In the genomic region with DNA sequence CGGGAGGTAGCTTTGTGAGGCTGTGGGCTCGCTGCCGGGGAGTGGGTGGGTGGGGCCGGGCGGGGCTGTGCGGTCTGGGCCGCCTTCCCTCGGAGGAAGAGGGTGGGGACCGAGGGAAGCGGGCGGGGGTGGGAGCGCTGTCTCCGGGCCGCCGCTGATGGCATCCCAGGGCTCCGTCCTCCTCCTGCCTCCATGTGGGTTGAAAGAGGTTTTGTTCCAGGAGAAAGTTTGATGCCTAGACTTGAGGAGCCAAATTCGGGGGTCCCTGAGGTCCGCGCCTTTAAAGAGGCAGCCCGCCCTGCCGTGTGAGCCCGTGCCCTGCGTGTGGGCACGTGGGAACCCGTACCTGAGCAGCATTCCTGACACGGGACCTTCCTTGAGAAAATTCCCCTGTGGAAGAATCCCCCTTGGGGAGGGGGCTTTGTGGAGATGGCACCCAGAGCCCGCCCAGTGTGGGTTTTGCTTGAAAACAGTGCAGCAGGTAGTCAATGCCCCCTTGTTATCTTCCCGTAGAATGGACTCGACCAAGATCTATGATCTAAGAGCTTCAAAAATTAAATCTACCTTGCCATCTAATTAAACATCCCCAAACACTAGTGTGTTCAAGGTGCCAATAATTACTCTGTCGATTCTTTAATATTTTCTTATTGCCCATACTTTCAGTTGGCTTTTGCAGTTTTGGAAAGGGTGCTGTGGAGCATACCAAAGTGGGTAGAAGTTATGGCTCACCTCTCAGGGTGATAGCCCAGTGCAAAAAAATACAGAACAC, we compare ENCODE assay signal across 8 cellular contexts.
DNase-seq lines count a peak whose midpoint lies in the region; ATAC-seq, FAIRE-seq and TF ChIP-seq lines count a peak whose summit lies in the region.

No MANE protein-coding gene starts in this region.

- peak overlapping the region; percentile 54 to 86 (median 71) for H3K4me3 ChIP-seq in subcutaneous abdominal adipose tissue (ENCODE audit: low read depth in 1 of 5, low read length in 5 of 5)

- peak overlapping the region in 4 of 5 donors; percentile 41 to 74 (median 66) for H3K9ac ChIP-seq in subcutaneous abdominal adipose tissue (ENCODE audit: low read length in 5 of 5)

- H3K4me1 ChIP-seq in subcutaneous abdominal adipose tissue (ENCODE audit: control insufficient read depth in 5 of 5, insufficient read depth in 5 of 5, low read length in 5 of 5), result peaks cover 0 to 18% (median 15%) of the 10 kb centered on the region in 5 donors

- no peaks in the 10 kb centered on the region for H3K9me3 ChIP-seq in subcutaneous abdominal adipose tissue (ENCODE audit: control insufficient read depth in 5 of 5, low read length in 5 of 5)

- H3K27ac ChIP-seq in subcutaneous abdominal adipose tissue (ENCODE audit: low read depth, low read length), result no peak overlapping the region

- no peak overlapping the region for H3K27ac Mint-ChIP-seq in activated naive CD8-positive, alpha-beta T cell treated with anti-CD3 and anti-CD28 coated beads, Interleukin-2, amount 10 ng/mL, durations not matched to agents 7 days and 5 days

- DNase-seq in GM12891 (ENCODE audit: insufficient read length, low spot score), result no peak
- no peak for DNase-seq in activated naive CD8-positive, alpha-beta T cell treated with anti-CD3 and anti-CD28 coated beads, Interleukin-2, amount 10 ng/mL, durations not matched to agents 7 days and 5 days
- DNase-seq in iPS-NIHi11 (ENCODE audit: low spot score), result peak; percentile 39
- no peak for DNase-seq in medulla oblongata (ENCODE audit: extremely low spot score)

- H3K4me3 Mint-ChIP-seq in activated naive CD8-positive, alpha-beta T cell treated with anti-CD3 and anti-CD28 coated beads, Interleukin-2, amount 10 ng/mL, durations not matched to agents 7 days and 5 days, result peak overlapping the region; percentile 64

- no peak for TF ChIP-seq POLR2A in GM12891 (IDR thresholded peaks at IDR 0.05; ENCODE audit: low read depth, low read length)

- peaks cover 7% of the 10 kb centered on the region for H3K4me1 Mint-ChIP-seq in activated naive CD8-positive, alpha-beta T cell treated with anti-CD3 and anti-CD28 coated beads, Interleukin-2, amount 10 ng/mL, durations not matched to agents 7 days and 5 days

- no peaks in the 10 kb centered on the region for H3K9me3 Mint-ChIP-seq in activated naive CD8-positive, alpha-beta T cell treated with anti-CD3 and anti-CD28 coated beads, Interleukin-2, amount 10 ng/mL, durations not matched to agents 7 days and 5 days

- ATAC-seq in HG03108 (IDR thresholded peaks at IDR 0.05; ENCODE audit: unreplicated experiment) (peak; percentile 10), GM18909 (IDR thresholded peaks at IDR 0.05; ENCODE audit: poor library complexity, unreplicated experiment) (no peak), GM19455 (IDR thresholded peaks at IDR 0.05; ENCODE audit: unreplicated experiment) (no peak)
- peak; percentile 28 for ATAC-seq in activated naive CD8-positive, alpha-beta T cell treated with anti-CD3 and anti-CD28 coated beads, Interleukin-2, amount 10 ng/mL, durations not matched to agents 7 days and 5 days (ENCODE audit: low read depth)

- POLR2A ChIA-PET in activated naive CD8-positive, alpha-beta T cell treated with anti-CD3 and anti-CD28 coated beads, Interleukin-2, amount 10 ng/mL, durations not matched to agents 7 days and 5 days (lab: Charles Lee), result no interaction called here

- H3K36me3 Mint-ChIP-seq in activated naive CD8-positive, alpha-beta T cell treated with anti-CD3 and anti-CD28 coated beads, Interleukin-2, amount 10 ng/mL, durations not matched to agents 7 days and 5 days, result no peaks in the 10 kb centered on the region

- peak; percentile 13 for FAIRE-seq in GM12891 (lab: Jason Lieb, UNC)

- H3K36me3 ChIP-seq in subcutaneous abdominal adipose tissue (ENCODE audit: control insufficient read depth in 5 of 5, insufficient read depth in 5 of 5, low read length in 5 of 5), result no peaks in the 10 kb centered on the region

- peaks cover 54% of the 10 kb centered on the region for H3K27me3 Mint-ChIP-seq in activated naive CD8-positive, alpha-beta T cell treated with anti-CD3 and anti-CD28 coated beads, Interleukin-2, amount 10 ng/mL, durations not matched to agents 7 days and 5 days

- no peaks in the 10 kb centered on the region for H3K27me3 ChIP-seq in subcutaneous abdominal adipose tissue (ENCODE audit: control insufficient read depth in 5 of 5, insufficient read depth in 4 of 5, low read length in 5 of 5)

TF ChIP-seq in GM12891, 5 proteins besides CTCF, POLR2A, EP300 and RAD21:
- no peak for TF ChIP-seq SPI1 (IDR thresholded peaks at IDR 0.05; ENCODE audit: low read depth, low read length)
- TF ChIP-seq PAX5 (IDR thresholded peaks at IDR 0.05; ENCODE audit: insufficient read depth, low read length, severe bottlenecking), result no peak
- TF ChIP-seq POU2F2 (IDR thresholded peaks at IDR 0.05; ENCODE audit: low read depth, low read length), result no peak
- TF ChIP-seq POLR2AphosphoS5 (IDR thresholded peaks at IDR 0.05; ENCODE audit: low read depth, low read length), result no peak
- no peak for TF ChIP-seq TAF1 (IDR thresholded peaks at IDR 0.05; ENCODE audit: low read depth, low read length)
TF ChIP-seq in GM12891: peak in this region for 0.

Comparison
In these comparisons a context has a peak if more than half of its experiments do, and no peak if none do; other contexts are left out.
1. ATAC-seq: peak in HG03108 (single experiment) and activated naive CD8-positive, alpha-beta T cell treated with anti-CD3 and anti-CD28 coated beads, Interleukin-2, amount 10 ng/mL, durations not matched to agents 7 days and 5 days (single experiment); none in GM18909 (single experiment) and GM19455 (single experiment).